In genomic region chr3:160987982-160988964, GRCh38 we compare ENCODE assay signal across 24 cellular contexts.
A peak's percentile ranks its signal among the peaks of the same experiment; 100 is the strongest.
DNase-seq lines count a peak whose midpoint lies in the region; ATAC-seq, FAIRE-seq and TF ChIP-seq lines count a peak whose summit lies in the region.
"Had no signal": no experiment of that assay in that cellular context is flagged by ENCODE, and none has a peak within 500 bp of the region (broad histone marks: within the 10 kb centered on the region; RNA-seq: fewer than 3 reads in every experiment).

No MANE protein-coding gene starts in this region.

- no peaks in the 10 kb centered on the region for H3K36me3 ChIP-seq in right lobe of liver
- no peaks in the 10 kb centered on the region for H3K36me3 ChIP-seq in HepG2 (replicated peaks in 1 of 2; ENCODE audit: control insufficient read depth in 1 of 2, insufficient read depth in 2 of 2, low read length in 2 of 2)
- H3K36me3 ChIP-seq: BE2C, heart right ventricle, lower lobe of right lung, right atrium auricular region had no signal

- H3K4me3 ChIP-seq in right lobe of liver (no peak overlapping the region), HepG2 (replicated peaks in 1 of 3; ENCODE audit: insufficient read depth in 1 of 3, low read depth in 2 of 3, low read length in 3 of 3) (no peak overlapping the region)
- H3K4me3 ChIP-seq: coronary artery, heart right ventricle, lower lobe of right lung, right atrium auricular region, SK-N-MC had no signal

- CTCF ChIA-PET in HepG2 (lab: Yijun Ruan, JAX; ENCODE audit: low intra/inter-chr PET ratio, low total read pairs), result no interaction called here

- peaks cover 7% of the 10 kb centered on the region for H3K9me3 Mint-ChIP-seq in mesothelial cell of epicardium

- H3K4me1 Mint-ChIP-seq in mesothelial cell of epicardium, result peaks cover 3% of the 10 kb centered on the region

- H3K79me2 ChIP-seq in HepG2 (ENCODE audit: insufficient read depth, low read length), result no peaks in the 10 kb centered on the region

- H3K27ac ChIP-seq in right lobe of liver (no peak overlapping the region), HepG2 (ENCODE audit: extremely low read length, insufficient read depth, low read length) (no peak overlapping the region), foreskin keratinocyte (no peak overlapping the region)
- H3K27ac ChIP-seq: coronary artery, heart right ventricle, lower lobe of right lung, right atrium auricular region, SK-N-MC had no signal

- TF ChIP-seq RAD21 in HepG2 (CRISPR knock-in tag; IDR thresholded peaks at IDR 0.05), result no peak

- H4K20me1 ChIP-seq in HepG2 (ENCODE audit: insufficient read depth, low read length), result no peaks in the 10 kb centered on the region

- TF ChIP-seq CTCF in right lobe of liver (IDR thresholded peaks at IDR 0.05) (no peak), HepG2 (CRISPR knock-in tag; IDR thresholded peaks at IDR 0.05) (no peak), foreskin keratinocyte (conservative IDR thresholded peaks at IDR 0.05) (no peak), mesothelial cell of epicardium (IDR thresholded peaks at IDR 0.05; ENCODE audit: unreplicated experiment) (no peak)

- 41% methylated on average over 4 of the region's 4 CpGs for WGBS in right lobe of liver (ENCODE audit: insufficient coverage, low coverage, low lambda C conversion rate, missing lambda C conversion rate)
- WGBS in HepG2 (ENCODE audit: low lambda C conversion rate), result 22% methylated on average over 4 of the region's 4 CpGs

- H3K9me3 ChIP-seq in right lobe of liver (no peaks in the 10 kb centered on the region), HepG2 (ENCODE audit: low read length) (peaks cover 8% of the 10 kb centered on the region; the same call in 1 of the 2 replicates)
- H3K9me3 ChIP-seq: BE2C, lower lobe of right lung had no signal

- POLR2A ChIA-PET in HepG2 (lab: Yijun Ruan, JAX), result no interaction called here

- no peak overlapping the region for H3K4me3 Mint-ChIP-seq in mesothelial cell of epicardium
- H3K4me3 Mint-ChIP-seq: WTC11 had no signal

- DNase-seq in right lobe of liver (no peak), HepG2 (ENCODE audit: low spot score) (no peak), kidney glomerular epithelial cell (lab: John Stamatoyannopoulos, UW) (peak; percentile 32), KBM-7 (no peak), foreskin keratinocyte (no peak), mesothelial cell of epicardium (ENCODE audit: low spot score in 2 of 2, unreplicated experiment in 2 of 2) (no peak)
- no peak for DNase-seq in stimulated activated CD4-positive, alpha-beta T cell treated with anti-CD3 and anti-CD28 coated beads, Interleukin-2, amount 100 ng/mL, for 48 hours
- DNase-seq: activated CD4-positive, alpha-beta T cell treated with anti-CD3 and anti-CD28 coated beads, Interleukin-2, amount 50 U/mL, for 48 hours; activated effector memory CD4-positive, alpha-beta T cell treated with Interleukin-2 at 50 U/mL for 16 hours; BE2C; heart right ventricle; lower lobe of right lung; NCI-H2081 treated with DMSO at 0.1 percent for 48 hours; T-helper 9 cell had no signal

- no peak for TF ChIP-seq EP300 in HepG2 (IDR thresholded peaks at IDR 0.05; ENCODE audit: low read depth in 2 of 2, low read length in 2 of 2)
- TF ChIP-seq EP300 in HepG2 (CRISPR knock-in tag; IDR thresholded peaks at IDR 0.05; ENCODE audit: borderline replicate concordance), result no peak

- H2AFZ ChIP-seq in HepG2 (ENCODE audit: low read length), result no peak overlapping the region

- BruUV-seq in HepG2 (replicated peaks; lab: Mats Ljungman, UMichigan), result no TSS peak

- TF ChIP-seq POLR2A in right lobe of liver (IDR thresholded peaks at IDR 0.05), result no peak
- TF ChIP-seq POLR2A in HepG2 (IDR thresholded peaks at IDR 0.05; ENCODE audit: insufficient read depth in 1 of 2, low read depth in 2 of 2, low read length in 2 of 2), result no peak

- H3K27ac Mint-ChIP-seq in mesothelial cell of epicardium, result no peak overlapping the region
- H3K27ac Mint-ChIP-seq: WTC11 had no signal

- H3K27me3 ChIP-seq in right lobe of liver (no peaks in the 10 kb centered on the region), HepG2 (ENCODE audit: control insufficient read depth in 1 of 2, insufficient read depth in 2 of 2, low read length in 2 of 2) (no peaks in the 10 kb centered on the region), foreskin keratinocyte (no peaks in the 10 kb centered on the region)
- H3K27me3 ChIP-seq: BE2C, heart right ventricle, right atrium auricular region had no signal

- no peaks in the 10 kb centered on the region for H3K36me3 Mint-ChIP-seq in mesothelial cell of epicardium

- H3K27me3 Mint-ChIP-seq in mesothelial cell of epicardium (ENCODE audit: low read depth), result no peaks in the 10 kb centered on the region

- in situ Hi-C loops in HepG2 (cut with HindIII; ENCODE audit: extremely low pct_ligation_motif_present, low pct_unique_long_range_greater_than_20kb) (no loop called here), KBM-7 (cut with MboI; ENCODE audit: low pct_unique_long_range_greater_than_20kb, low sequenced_read_pairs) (no loop called here)

- no peak for FAIRE-seq in HepG2 (lab: Jason Lieb, UNC)
- FAIRE-seq: A204.1, endometrium, HTR-8/SVneo, RCC 7860, urothelium cell line had no signal

- H3K4me2 ChIP-seq in HepG2 (ENCODE audit: low read depth, low read length), result no peak overlapping the region

- peak in 3 of 4 donors; percentile 33 to 51 (median 46) for ATAC-seq in right lobe of liver
- ATAC-seq in HepG2, result no peak
- peak; percentile 66 for ATAC-seq in HG03139 (IDR thresholded peaks at IDR 0.05; ENCODE audit: unreplicated experiment)
- ATAC-seq in foreskin keratinocyte, result no peak
- ATAC-seq: heart right ventricle, lower lobe of right lung, WTC11 had no signal

- H3K4me1 ChIP-seq in right lobe of liver (peaks cover 0 to 7% (median 0%) of the 10 kb centered on the region in 4 donors), HepG2 (ENCODE audit: insufficient read depth, low read length) (no peaks in the 10 kb centered on the region), foreskin keratinocyte (no peaks in the 10 kb centered on the region)
- H3K4me1 ChIP-seq: right atrium auricular region had no signal

- H3K9ac ChIP-seq in HepG2 (ENCODE audit: insufficient read depth, low read depth, low read length), result no peak overlapping the region

- intact Hi-C loops in right lobe of liver (cut with DNase I), result no loop called here
- intact Hi-C loops in HepG2 (cut with micrococcal nuclease; ENCODE audit: unreplicated experiment), result no loop called here

TF ChIP-seq in HepG2, 621 proteins besides CTCF, POLR2A, EP300 and RAD21:
- TF ChIP-seq MXD1 (CRISPR knock-in tag; IDR thresholded peaks at IDR 0.05) (no peak), CSRNP2 (CRISPR knock-in tag; conservative IDR thresholded peaks at IDR 0.05; ENCODE audit: low read depth) (no peak), GTF3A (CRISPR knock-in tag; conservative IDR thresholded peaks at IDR 0.05) (no peak), ZNF746 (CRISPR knock-in tag; IDR thresholded peaks at IDR 0.05) (no peak)

Comparison
In these comparisons a context has a peak if more than half of its experiments do, and no peak if none do; other contexts are left out.
1. ATAC-seq: peak in right lobe of liver (3 of 4) and HG03139 (single experiment); none in HepG2 (single experiment) and foreskin keratinocyte (single experiment).